16 cellular contexts compared by ENCODE assay signal in the genomic region with DNA sequence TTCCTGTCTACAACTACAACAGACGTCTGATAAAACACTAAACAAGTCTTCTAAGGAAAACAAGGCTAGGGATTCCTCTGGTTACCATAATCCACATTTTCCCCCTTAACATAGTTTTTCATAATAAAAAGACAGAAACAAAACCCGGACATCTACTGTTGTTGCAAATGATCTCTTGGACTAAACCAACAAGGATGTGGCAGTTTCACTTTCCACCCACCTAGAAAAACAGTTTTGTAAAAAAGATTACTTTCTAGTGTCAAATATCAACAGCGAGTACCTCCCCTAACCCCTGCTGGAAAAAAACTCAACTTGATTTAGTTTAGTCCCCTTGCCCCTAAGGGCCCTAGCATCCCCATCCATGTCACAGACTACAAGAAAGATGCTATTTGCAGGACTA. TPM values are rescaled to one million over a fixed set of nuclear protein-coding genes. Genes with fewer than 3 reads are reported as not detected.
DNase-seq lines count a peak whose midpoint lies in the region; ATAC-seq lines count a peak whose summit lies in the region.
"Had no signal": no experiment of that assay in that cellular context is flagged by ENCODE, and none has a peak within 500 bp of the region (broad histone marks: within the 10 kb centered on the region; RNA-seq: fewer than 3 reads in every experiment).

No MANE protein-coding gene starts in this region.

- H3K27ac Mint-ChIP-seq in activated T-cell treated with anti-CD3 and anti-CD28 coated beads, Interleukin-2, amount 50 U/mL, for 72 hours = peak overlapping the region; percentile 98
- peak overlapping the region; percentile 93 for H3K27ac Mint-ChIP-seq in T-helper 2 cell treated with Interferon-gamma antibody and Interleukin-4, amounts not matched to agents 5 μg/mL and 100 μg/mL, for 36 hours
- peak overlapping the region; percentile 18 to 90 (median 71) for H3K27ac Mint-ChIP-seq in immature natural killer cell
- peak overlapping the region; percentile 75 for H3K27ac Mint-ChIP-seq in stimulated activated memory B cell treated with anti-CD40 and anti-IgM and Interleukin-4, amounts not matched to agents 10 μg/mL and 1 μg/mL and 100 μg/mL, for 72 hours

- peaks cover under 1 to 26% of the 10 kb centered on the region in 2 donors for H3K36me3 Mint-ChIP-seq in activated T-cell treated with anti-CD3 and anti-CD28 coated beads, Interleukin-2, amount 50 U/mL, for 72 hours (ENCODE audit: insufficient read depth in 2 of 2)
- peaks cover 51% of the 10 kb centered on the region for H3K36me3 Mint-ChIP-seq in activated T-cell treated with anti-CD3 and anti-CD28 coated beads, Interleukin-2, amount 50 U/mL, for 4 hours (ENCODE audit: insufficient read depth)
- peaks cover 69% of the 10 kb centered on the region for H3K36me3 Mint-ChIP-seq in T-helper 2 cell treated with Interferon-gamma antibody and Interleukin-4, amounts not matched to agents 5 μg/mL and 100 μg/mL, for 36 hours (ENCODE audit: low read depth)
- peaks cover 11 to 34% (median 25%) of the 10 kb centered on the region in 3 donors for H3K36me3 Mint-ChIP-seq in immature natural killer cell
- peaks cover 63% of the 10 kb centered on the region for H3K36me3 Mint-ChIP-seq in stimulated activated memory B cell treated with anti-CD40 and anti-IgM and Interleukin-4, amounts not matched to agents 10 μg/mL and 1 μg/mL and 100 μg/mL, for 72 hours

- H3K9me3 Mint-ChIP-seq in activated T-cell treated with anti-CD3 and anti-CD28 coated beads, Interleukin-2, amount 50 U/mL, for 72 hours = no peaks in the 10 kb centered on the region
- H3K9me3 Mint-ChIP-seq in activated T-cell treated with anti-CD3 and anti-CD28 coated beads, Interleukin-2, amount 50 U/mL, for 4 hours = no peaks in the 10 kb centered on the region
- H3K9me3 Mint-ChIP-seq in T-helper 2 cell treated with Interferon-gamma antibody and Interleukin-4, amounts not matched to agents 5 μg/mL and 100 μg/mL, for 36 hours = no peaks in the 10 kb centered on the region
- no peaks in the 10 kb centered on the region for H3K9me3 Mint-ChIP-seq in immature natural killer cell
- no peaks in the 10 kb centered on the region for H3K9me3 Mint-ChIP-seq in stimulated activated memory B cell treated with anti-CD40 and anti-IgM and Interleukin-4, amounts not matched to agents 10 μg/mL and 1 μg/mL and 100 μg/mL, for 72 hours

- H3K4me1 Mint-ChIP-seq in activated T-cell treated with anti-CD3 and anti-CD28 coated beads, Interleukin-2, amount 50 U/mL, for 72 hours (ENCODE audit: low read depth) = peaks cover 65% of the 10 kb centered on the region
- H3K4me1 Mint-ChIP-seq in activated T-cell treated with anti-CD3 and anti-CD28 coated beads, Interleukin-2, amount 50 U/mL, for 4 hours (ENCODE audit: low read depth) = peaks cover 52% of the 10 kb centered on the region
- peaks cover 55% of the 10 kb centered on the region for H3K4me1 Mint-ChIP-seq in T-helper 2 cell treated with Interferon-gamma antibody and Interleukin-4, amounts not matched to agents 5 μg/mL and 100 μg/mL, for 36 hours (ENCODE audit: low read depth)
- H3K4me1 Mint-ChIP-seq in immature natural killer cell = peaks cover 30 to 53% of the 10 kb centered on the region in 2 donors
- H3K4me1 Mint-ChIP-seq in stimulated activated memory B cell treated with anti-CD40 and anti-IgM and Interleukin-4, amounts not matched to agents 10 μg/mL and 1 μg/mL and 100 μg/mL, for 72 hours = peaks cover 47% of the 10 kb centered on the region

- DNase-seq in activated T-cell treated with anti-CD3 and anti-CD28 coated beads, Interleukin-2, amount 50 U/mL, for 72 hours = no peak
- no peak for DNase-seq in activated T-cell treated with anti-CD3 and anti-CD28 coated beads, Interleukin-2, amount 50 U/mL, for 4 hours
- DNase-seq in T-helper 2 cell treated with Interferon-gamma antibody and Interleukin-4, amounts not matched to agents 5 μg/mL and 100 μg/mL, for 36 hours (ENCODE audit: low spot score) = no peak
- no peak for DNase-seq in immature natural killer cell
- DNase-seq: activated CD4-positive, alpha-beta T cell treated with anti-CD3 and anti-CD28 coated beads, Interleukin-2, amount 50 U/mL, for 48 hours; MG63; NCI-H2227 treated with DMSO at 0.1 percent for 48 hours had no signal

- no peaks in the 10 kb centered on the region for H3K27me3 Mint-ChIP-seq in activated T-cell treated with anti-CD3 and anti-CD28 coated beads, Interleukin-2, amount 50 U/mL, for 72 hours (ENCODE audit: low read depth)
- no peaks in the 10 kb centered on the region for H3K27me3 Mint-ChIP-seq in activated T-cell treated with anti-CD3 and anti-CD28 coated beads, Interleukin-2, amount 50 U/mL, for 4 hours (ENCODE audit: low read depth)
- H3K27me3 Mint-ChIP-seq in T-helper 2 cell treated with Interferon-gamma antibody and Interleukin-4, amounts not matched to agents 5 μg/mL and 100 μg/mL, for 36 hours (ENCODE audit: low read depth) = no peaks in the 10 kb centered on the region
- H3K27me3 Mint-ChIP-seq in immature natural killer cell (ENCODE audit: low read depth in 3 of 3) = peaks cover 2 to 6% (median 4%) of the 10 kb centered on the region in 3 donors
- no peaks in the 10 kb centered on the region for H3K27me3 Mint-ChIP-seq in stimulated activated memory B cell treated with anti-CD40 and anti-IgM and Interleukin-4, amounts not matched to agents 10 μg/mL and 1 μg/mL and 100 μg/mL, for 72 hours

- ATAC-seq in activated T-cell treated with anti-CD3 and anti-CD28 coated beads, Interleukin-2, amount 50 U/mL, for 72 hours (replicated peaks in 1 of 2) = no peak
- no peak for ATAC-seq in activated T-cell treated with anti-CD3 and anti-CD28 coated beads, Interleukin-2, amount 50 U/mL, for 4 hours
- no peak for ATAC-seq in stimulated activated memory B cell treated with anti-CD40 and anti-IgM and Interleukin-4, amounts not matched to agents 10 μg/mL and 1 μg/mL and 100 μg/mL, for 72 hours
- no peak for ATAC-seq in HG03135 (IDR thresholded peaks at IDR 0.05; ENCODE audit: unreplicated experiment)
- ATAC-seq in GM18870 (IDR thresholded peaks at IDR 0.05; ENCODE audit: unreplicated experiment) = no peak
- ATAC-seq in GM19324 (IDR thresholded peaks at IDR 0.05; ENCODE audit: low FRiP score, unreplicated experiment) = no peak
- ATAC-seq: Right ventricle myocardium inferior had no signal

- H3K4me3 Mint-ChIP-seq in activated T-cell treated with anti-CD3 and anti-CD28 coated beads, Interleukin-2, amount 50 U/mL, for 72 hours = peak overlapping the region; percentile 59 to 85
- no peak overlapping the region for H3K4me3 Mint-ChIP-seq in activated T-cell treated with anti-CD3 and anti-CD28 coated beads, Interleukin-2, amount 50 U/mL, for 4 hours
- peak overlapping the region; percentile 74 for H3K4me3 Mint-ChIP-seq in T-helper 2 cell treated with Interferon-gamma antibody and Interleukin-4, amounts not matched to agents 5 μg/mL and 100 μg/mL, for 36 hours
- peak overlapping the region in 2 of 5 donors; percentile 13 for H3K4me3 Mint-ChIP-seq in immature natural killer cell
- H3K4me3 Mint-ChIP-seq in stimulated activated memory B cell treated with anti-CD40 and anti-IgM and Interleukin-4, amounts not matched to agents 10 μg/mL and 1 μg/mL and 100 μg/mL, for 72 hours = no peak overlapping the region

RNA-seq across cellular contexts. Expression of a gene that starts 5.4 kb away (rescaled TPM):
- not detected for total RNA-seq in activated T-cell treated with anti-CD3 and anti-CD28 coated beads, Interleukin-2, amount 50 U/mL, for 72 hours
- total RNA-seq in activated T-cell treated with anti-CD3 and anti-CD28 coated beads, Interleukin-2, amount 50 U/mL, for 4 hours = not detected
- not detected for polyA plus RNA-seq in immature natural killer cell
- total RNA-seq: bronchial epithelial cell, fibroblast of lung, posterior vena cava, Right ventricle myocardium inferior had no signal
- polyA plus RNA-seq: fibroblast of lung, keratinocyte had no signal

RNA-seq across cellular contexts. Expression of a gene that starts 5.6 kb away (rescaled TPM):
- total RNA-seq in activated T-cell treated with anti-CD3 and anti-CD28 coated beads, Interleukin-2, amount 50 U/mL, for 72 hours = 10 to 100 TPM; 38.4 to 40.7 TPM
- 10 to 100 TPM; 23.6 to 29.6 (median 26.9) TPM for total RNA-seq in activated T-cell treated with anti-CD3 and anti-CD28 coated beads, Interleukin-2, amount 50 U/mL, for 4 hours
- polyA plus RNA-seq in immature natural killer cell = 10 to 100 TPM; 52.5 to 54.1 (median 53.6) TPM

RNA-seq across cellular contexts. Expression of a gene that starts 14.4 kb away (rescaled TPM):
- 10 to 100 TPM; 56.7 to 66.8 TPM for total RNA-seq in activated T-cell treated with anti-CD3 and anti-CD28 coated beads, Interleukin-2, amount 50 U/mL, for 72 hours
- 10 to 100 TPM; 45.3 to 49.4 (median 47.9) TPM for total RNA-seq in activated T-cell treated with anti-CD3 and anti-CD28 coated beads, Interleukin-2, amount 50 U/mL, for 4 hours
- 1 to 10 TPM in 2 of 3 donors, under 1 TPM in 1; 0.97 to 4.8 (median 1.1) TPM for polyA plus RNA-seq in immature natural killer cell

RNA-seq across cellular contexts. Expression of a gene that starts 15.4 kb away (rescaled TPM):
- 10 to 100 TPM; 67.3 to 68.9 TPM for total RNA-seq in activated T-cell treated with anti-CD3 and anti-CD28 coated beads, Interleukin-2, amount 50 U/mL, for 72 hours
- total RNA-seq in activated T-cell treated with anti-CD3 and anti-CD28 coated beads, Interleukin-2, amount 50 U/mL, for 4 hours = 10 to 100 TPM; 20.2 to 22.9 (median 20.9) TPM
- 10 to 100 TPM; 11.2 to 19.0 (median 14.5) TPM for polyA plus RNA-seq in immature natural killer cell

RNA-seq across cellular contexts. Expression of a gene that starts 23.5 kb away (rescaled TPM):
- under 1 TPM; 0.12 to 0.38 TPM for total RNA-seq in activated T-cell treated with anti-CD3 and anti-CD28 coated beads, Interleukin-2, amount 50 U/mL, for 72 hours
- under 1 TPM; 0.21 to 0.33 (median 0.30) TPM for total RNA-seq in activated T-cell treated with anti-CD3 and anti-CD28 coated beads, Interleukin-2, amount 50 U/mL, for 4 hours
- not detected for polyA plus RNA-seq in immature natural killer cell

Comparison
In these comparisons a context has a peak if more than half of its experiments do, and no peak if none do; other contexts are left out.
1. H3K4me3 Mint-ChIP-seq: peak in activated T-cell treated with anti-CD3 and anti-CD28 coated beads, Interleukin-2, amount 50 U/mL, for 72 hours (2 of 2) and T-helper 2 cell treated with Interferon-gamma antibody and Interleukin-4, amounts not matched to agents 5 μg/mL and 100 μg/mL, for 36 hours (single experiment); none in activated T-cell treated with anti-CD3 and anti-CD28 coated beads, Interleukin-2, amount 50 U/mL, for 4 hours (single experiment) and stimulated activated memory B cell treated with anti-CD40 and anti-IgM and Interleukin-4, amounts not matched to agents 10 μg/mL and 1 μg/mL and 100 μg/mL, for 72 hours (single experiment).
2. Peak in every context shown above with its lines, with median percentiles within 50 percentile points of each other: H3K27ac Mint-ChIP-seq.